8 cellular contexts compared by ENCODE assay signal in the genomic region with DNA sequence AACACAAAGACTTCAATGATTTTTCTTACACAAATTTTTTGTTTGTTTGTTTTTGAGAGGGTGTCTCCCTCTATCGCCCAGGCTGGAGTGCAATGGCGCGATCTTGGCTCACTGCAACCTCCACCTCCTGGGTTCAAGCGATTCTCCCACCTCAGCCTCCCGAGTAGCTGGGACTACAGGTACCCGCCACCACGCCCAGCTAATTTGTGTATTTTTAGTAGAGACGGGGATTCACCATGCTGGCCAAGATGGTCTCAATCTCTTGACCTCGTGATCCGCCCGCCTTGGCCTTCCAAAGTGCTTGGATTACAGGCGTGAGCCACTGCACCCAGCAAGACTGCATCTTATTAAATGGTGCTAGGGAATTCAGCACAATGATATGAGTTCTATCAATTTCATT. TPM values are rescaled to one million over a fixed set of nuclear protein-coding genes. Genes with fewer than 3 reads are reported as not detected.
A peak's percentile ranks its signal among the peaks of the same experiment; 100 is the strongest.
DNase-seq lines count a peak whose midpoint lies in the region; ATAC-seq and TF ChIP-seq lines count a peak whose summit lies in the region.
"Not testable (repeated sequence)": the region's sequence is repeated elsewhere in the genome, so short reads cannot be mapped to it uniquely, and the experiment has no call there.

No MANE protein-coding gene starts in this region.

- peak overlapping the region; percentile 87 for H3K27ac Mint-ChIP-seq in CD4-positive, alpha-beta T cell
- H3K27ac Mint-ChIP-seq in activated CD8-positive, alpha-beta memory T cell treated with anti-CD3 and anti-CD28 coated beads, Interleukin-2, amount 10 ng/mL, durations not matched to agents 7 days and 5 days: peak overlapping the region; percentile 15
- H3K27ac Mint-ChIP-seq in glutamatergic neuron (ENCODE audit: unreplicated experiment): not testable (repeated sequence)
- H3K27ac Mint-ChIP-seq in natural killer cell treated with Interleukin-12 subunit alpha and Interleukin-12 subunit beta and Interleukin-15 and Interleukin-18, amount 100 ng/mL, for 72 hours: peak overlapping the region in 1 of 2 donors; percentile 78
- H3K27ac Mint-ChIP-seq in stimulated activated naive B cell treated with anti-CD40 and anti-IgM and Interleukin-4, amounts not matched to agents 10 μg/mL and 1 μg/mL and 100 μg/mL, for 72 hours: peak overlapping the region; percentile 25

- not testable (repeated sequence) for TF ChIP-seq CTCF in CD4-positive, alpha-beta T cell (IDR thresholded peaks at IDR 0.05); SU-DHL-6 (IDR thresholded peaks at IDR 0.05; ENCODE audit: insufficient read depth, low read length, poor library complexity, severe bottlenecking); astrocyte of the cerebellum (IDR thresholded peaks at IDR 0.05; ENCODE audit: low read depth, low read length, missing control alignments); glutamatergic neuron (IDR thresholded peaks at IDR 0.05; ENCODE audit: partially characterized antibody, unreplicated experiment)

- not testable (repeated sequence) for DNase-seq in CD4-positive, alpha-beta T cell; activated CD8-positive, alpha-beta memory T cell treated with anti-CD3 and anti-CD28 coated beads, Interleukin-2, amount 10 ng/mL, durations not matched to agents 7 days and 5 days; astrocyte of the cerebellum (ENCODE audit: low read depth); glutamatergic neuron; natural killer cell treated with Interleukin-12 subunit alpha and Interleukin-12 subunit beta and Interleukin-15 and Interleukin-18, amount 100 ng/mL, for 72 hours (ENCODE audit: low spot score); stimulated activated naive B cell treated with anti-CD40 and anti-IgM and Interleukin-4, amounts not matched to agents 10 μg/mL and 1 μg/mL and 100 μg/mL, for 72 hours

- not testable (repeated sequence) for H3K9me3 Mint-ChIP-seq in CD4-positive, alpha-beta T cell; activated CD8-positive, alpha-beta memory T cell treated with anti-CD3 and anti-CD28 coated beads, Interleukin-2, amount 10 ng/mL, durations not matched to agents 7 days and 5 days (ENCODE audit: low read depth); natural killer cell treated with Interleukin-12 subunit alpha and Interleukin-12 subunit beta and Interleukin-15 and Interleukin-18, amount 100 ng/mL, for 72 hours; stimulated activated naive B cell treated with anti-CD40 and anti-IgM and Interleukin-4, amounts not matched to agents 10 μg/mL and 1 μg/mL and 100 μg/mL, for 72 hours
- H3K9me3 Mint-ChIP-seq in glutamatergic neuron (ENCODE audit: unreplicated experiment): peaks cover 17% of the 10 kb centered on the region

- H3K9ac ChIP-seq in SU-DHL-6 (ENCODE audit: low read length): peak overlapping the region; percentile 98

- peaks cover 42% of the 10 kb centered on the region for H3K36me3 Mint-ChIP-seq in CD4-positive, alpha-beta T cell (ENCODE audit: low read depth)
- H3K36me3 Mint-ChIP-seq in activated CD8-positive, alpha-beta memory T cell treated with anti-CD3 and anti-CD28 coated beads, Interleukin-2, amount 10 ng/mL, durations not matched to agents 7 days and 5 days: peaks cover 35% of the 10 kb centered on the region
- H3K36me3 Mint-ChIP-seq in glutamatergic neuron (ENCODE audit: unreplicated experiment); natural killer cell treated with Interleukin-12 subunit alpha and Interleukin-12 subunit beta and Interleukin-15 and Interleukin-18, amount 100 ng/mL, for 72 hours: not testable (repeated sequence)
- peaks cover 31 to 39% of the 10 kb centered on the region in 2 donors for H3K36me3 Mint-ChIP-seq in stimulated activated naive B cell treated with anti-CD40 and anti-IgM and Interleukin-4, amounts not matched to agents 10 μg/mL and 1 μg/mL and 100 μg/mL, for 72 hours

- peak overlapping the region; percentile 97 for H3K4me3 ChIP-seq in SU-DHL-6 (ENCODE audit: insufficient read depth, low read length, poor library complexity, severe bottlenecking)
- H3K4me3 ChIP-seq in astrocyte of the cerebellum (ENCODE audit: low read depth, low read length): peak overlapping the region; percentile 93

- H3K9me3 ChIP-seq in CD4-positive, alpha-beta T cell (ENCODE audit: control insufficient read depth, low read length); KOPT-K1 (ENCODE audit: insufficient read depth, low read length, poor library complexity, severe bottlenecking); SU-DHL-6 (ENCODE audit: insufficient read depth, low read length): not testable (repeated sequence)

- H3K27me3 ChIP-seq in CD4-positive, alpha-beta T cell (ENCODE audit: control insufficient read depth, insufficient read depth, low read length); SU-DHL-6 (ENCODE audit: low read length): not testable (repeated sequence)

- not testable (repeated sequence) for H3K9me2 ChIP-seq in SU-DHL-6 (replicated peaks; ENCODE audit: insufficient read depth, low read length)

- not testable (repeated sequence) for H3K27me3 Mint-ChIP-seq in CD4-positive, alpha-beta T cell; activated CD8-positive, alpha-beta memory T cell treated with anti-CD3 and anti-CD28 coated beads, Interleukin-2, amount 10 ng/mL, durations not matched to agents 7 days and 5 days; glutamatergic neuron (ENCODE audit: unreplicated experiment); natural killer cell treated with Interleukin-12 subunit alpha and Interleukin-12 subunit beta and Interleukin-15 and Interleukin-18, amount 100 ng/mL, for 72 hours; stimulated activated naive B cell treated with anti-CD40 and anti-IgM and Interleukin-4, amounts not matched to agents 10 μg/mL and 1 μg/mL and 100 μg/mL, for 72 hours

- H3K4me2 ChIP-seq in SU-DHL-6 (ENCODE audit: low read depth, low read length, poor library complexity, severe bottlenecking): peak overlapping the region; percentile 95

- not testable (repeated sequence) for H3K27ac ChIP-seq in CD4-positive, alpha-beta T cell (ENCODE audit: low read depth, low read length)
- peak overlapping the region; percentile 97 for H3K27ac ChIP-seq in KOPT-K1 (ENCODE audit: low read depth, low read length, poor library complexity, severe bottlenecking)
- peak overlapping the region; percentile 100 for H3K27ac ChIP-seq in SU-DHL-6 (ENCODE audit: low read depth, low read length)

- H3K36me3 ChIP-seq in KOPT-K1 (ENCODE audit: insufficient read depth, low read length) (peaks cover 13% of the 10 kb centered on the region), SU-DHL-6 (ENCODE audit: low read length) (peaks cover 20% of the 10 kb centered on the region)

- in situ Hi-C loops in astrocyte of the cerebellum (cut with HindIII; ENCODE audit: low sequenced_read_pairs): loop anchor here (25.0 kb wide), 1 partner anchor 1144 kb away; no protein-coding TSS in a partner anchor

- not testable (repeated sequence) for H2AFZ ChIP-seq in SU-DHL-6 (ENCODE audit: low read depth, low read length, severe bottlenecking)

- H3F3A ChIP-seq in SU-DHL-6 (ENCODE audit: insufficient read depth): peaks cover 54% of the 10 kb centered on the region

- H3K4me3 Mint-ChIP-seq in CD4-positive, alpha-beta T cell: peak overlapping the region; percentile 97
- H3K4me3 Mint-ChIP-seq in activated CD8-positive, alpha-beta memory T cell treated with anti-CD3 and anti-CD28 coated beads, Interleukin-2, amount 10 ng/mL, durations not matched to agents 7 days and 5 days: not testable (repeated sequence)
- H3K4me3 Mint-ChIP-seq in glutamatergic neuron (ENCODE audit: unreplicated experiment): peak overlapping the region; percentile 99
- H3K4me3 Mint-ChIP-seq in natural killer cell treated with Interleukin-12 subunit alpha and Interleukin-12 subunit beta and Interleukin-15 and Interleukin-18, amount 100 ng/mL, for 72 hours: peak overlapping the region; percentile 88
- peak overlapping the region; percentile 93 to 94 for H3K4me3 Mint-ChIP-seq in stimulated activated naive B cell treated with anti-CD40 and anti-IgM and Interleukin-4, amounts not matched to agents 10 μg/mL and 1 μg/mL and 100 μg/mL, for 72 hours

- not testable (repeated sequence) for ATAC-seq in CD4-positive, alpha-beta T cell (ENCODE audit: poor library complexity); activated CD8-positive, alpha-beta memory T cell treated with anti-CD3 and anti-CD28 coated beads, Interleukin-2, amount 10 ng/mL, durations not matched to agents 7 days and 5 days; natural killer cell treated with Interleukin-12 subunit alpha and Interleukin-12 subunit beta and Interleukin-15 and Interleukin-18, amount 100 ng/mL, for 72 hours; stimulated activated naive B cell treated with anti-CD40 and anti-IgM and Interleukin-4, amounts not matched to agents 10 μg/mL and 1 μg/mL and 100 μg/mL, for 72 hours (replicated peaks)

- POLR2A ChIA-PET in CD4-positive, alpha-beta T cell (lab: Charles Lee): interaction anchor here (3.1 to 11.9 kb wide), 3 partner anchors 48 to 167 kb away, joined by 9 to 523 read pairs (median 73); no protein-coding TSS in a partner anchor

- H3K4me1 Mint-ChIP-seq in CD4-positive, alpha-beta T cell (ENCODE audit: low read depth): peaks cover 64% of the 10 kb centered on the region
- H3K4me1 Mint-ChIP-seq in activated CD8-positive, alpha-beta memory T cell treated with anti-CD3 and anti-CD28 coated beads, Interleukin-2, amount 10 ng/mL, durations not matched to agents 7 days and 5 days: peaks cover 46% of the 10 kb centered on the region
- H3K4me1 Mint-ChIP-seq in glutamatergic neuron (ENCODE audit: low read depth, unreplicated experiment): peaks cover 17% of the 10 kb centered on the region
- H3K4me1 Mint-ChIP-seq in natural killer cell treated with Interleukin-12 subunit alpha and Interleukin-12 subunit beta and Interleukin-15 and Interleukin-18, amount 100 ng/mL, for 72 hours (ENCODE audit: low read depth in 2 of 2): peaks cover 41 to 47% of the 10 kb centered on the region in 2 donors
- peaks cover 27 to 61% of the 10 kb centered on the region in 2 donors for H3K4me1 Mint-ChIP-seq in stimulated activated naive B cell treated with anti-CD40 and anti-IgM and Interleukin-4, amounts not matched to agents 10 μg/mL and 1 μg/mL and 100 μg/mL, for 72 hours

- CTCF ChIA-PET in CD4-positive, alpha-beta T cell (lab: Charles Lee): interaction anchor here (1.4 kb wide), 1 partner anchor 74 kb away, joined by 3 read pairs; no protein-coding TSS in a partner anchor
- CTCF ChIA-PET in activated CD8-positive, alpha-beta memory T cell treated with anti-CD3 and anti-CD28 coated beads, Interleukin-2, amount 10 ng/mL, durations not matched to agents 7 days and 5 days (lab: Charles Lee): not testable (repeated sequence)

- not testable (repeated sequence) for H4K20me1 ChIP-seq in SU-DHL-6 (ENCODE audit: low read depth, low read length)

- peaks cover 87% of the 10 kb centered on the region for H3K79me2 ChIP-seq in SU-DHL-6 (ENCODE audit: insufficient read depth, low read length)

- intact Hi-C loops in CD4-positive, alpha-beta T cell (cut with DNase I, micrococcal nuclease): loop anchor here (1.0 to 5.0 kb wide), 2 partner anchors 36 to 137 kb away; no protein-coding TSS in a partner anchor

RNA-seq across cellular contexts. Expression of a gene that starts 4.0 kb away (rescaled TPM):
- 10 to 100 TPM; 63.2 to 67.8 TPM for total RNA-seq in CD4-positive, alpha-beta T cell
- total RNA-seq in activated CD8-positive, alpha-beta memory T cell treated with anti-CD3 and anti-CD28 coated beads, Interleukin-2, amount 10 ng/mL, durations not matched to agents 7 days and 5 days: 100 to 1,000 TPM; 143 to 214 TPM
- 101 TPM for total RNA-seq in glutamatergic neuron (ENCODE audit: unreplicated experiment)
- total RNA-seq in natural killer cell treated with Interleukin-12 subunit alpha and Interleukin-12 subunit beta and Interleukin-15 and Interleukin-18, amount 100 ng/mL, for 72 hours: 100 to 1,000 TPM; 119 to 162 TPM
